Comparison of ENCODE assay signal across 1 cellular context in the genomic region with DNA sequence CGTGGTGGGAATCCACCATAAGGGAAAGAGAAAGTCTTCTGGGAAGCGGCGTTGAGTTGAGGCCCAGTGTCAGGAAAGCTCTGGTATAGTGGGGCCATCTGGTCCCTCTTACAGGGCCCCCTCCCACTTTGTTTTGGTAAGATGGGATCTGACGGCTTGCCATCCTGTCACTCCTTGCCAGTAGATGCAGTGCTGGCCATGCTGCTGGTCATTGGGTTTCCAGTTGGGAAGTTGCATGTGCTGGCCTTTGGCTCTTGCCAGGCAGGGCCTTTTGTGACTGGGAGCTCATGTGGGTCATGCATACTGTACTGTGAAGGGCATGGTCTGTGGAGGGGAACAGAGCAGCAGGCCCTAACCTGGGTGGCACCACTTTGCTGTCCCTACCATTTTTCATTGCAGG.
TF ChIP-seq lines count a peak whose summit lies in the region.

No MANE protein-coding gene starts in this region.

TF ChIP-seq in GM23338, 12 proteins besides CTCF, POLR2A, EP300 and RAD21 (continued from another document):
- no peak for TF ChIP-seq ZNF462 (CRISPR knock-in tag; IDR thresholded peaks at IDR 0.05)
- no peak for TF ChIP-seq REST (IDR thresholded peaks at IDR 0.05; ENCODE audit: unreplicated experiment)
